25 cellular contexts compared by ENCODE assay signal in the genomic region with DNA sequence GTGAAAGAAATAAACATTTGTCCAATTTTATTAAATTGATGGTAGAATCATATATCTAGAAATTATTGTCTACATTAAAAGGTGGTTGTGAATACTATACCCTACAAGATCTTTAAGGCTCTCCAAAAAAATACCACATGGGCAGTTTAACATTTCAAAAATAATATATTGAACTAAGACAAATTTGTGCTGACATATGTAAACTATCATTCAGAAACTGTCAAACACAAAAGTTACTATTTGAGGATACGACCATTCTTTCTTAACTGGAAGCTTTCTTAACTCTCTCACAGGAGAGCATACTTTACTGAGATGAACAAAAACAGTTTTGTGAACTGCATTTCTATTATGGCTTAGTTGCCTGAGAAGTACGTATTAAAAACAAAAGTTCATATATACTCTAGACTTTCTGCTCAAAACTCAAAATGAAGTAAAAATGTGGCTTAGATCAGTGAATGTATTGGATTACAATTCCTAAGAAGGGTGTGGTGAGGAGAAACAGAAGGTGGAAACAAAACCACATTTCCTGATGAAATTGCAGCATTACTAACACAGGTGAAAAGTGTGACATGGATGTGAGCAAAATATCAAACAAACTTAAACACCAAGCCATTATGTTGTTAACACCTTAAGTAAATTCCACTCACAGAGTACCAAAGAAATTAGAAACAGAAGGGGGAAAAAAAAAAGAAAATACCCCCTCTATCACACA.
A peak's percentile ranks its signal among the peaks of the same experiment; 100 is the strongest.
DNase-seq lines count a peak whose midpoint lies in the region; ATAC-seq, FAIRE-seq and TF ChIP-seq lines count a peak whose summit lies in the region.
"Had no signal": no experiment of that assay in that cellular context is flagged by ENCODE, and none has a peak within 500 bp of the region (broad histone marks: within the 10 kb centered on the region; RNA-seq: fewer than 3 reads in every experiment).

No MANE protein-coding gene starts in this region.

- TF ChIP-seq CTCF in PC-9 (conservative IDR thresholded peaks at IDR 0.05), result no peak
- TF ChIP-seq CTCF in epithelial cell of esophagus (IDR thresholded peaks at IDR 0.05; ENCODE audit: insufficient read depth, low read depth, low read length, missing control alignments), result no peak
- no peak for TF ChIP-seq CTCF in osteocyte (IDR thresholded peaks at IDR 0.05)

- TF ChIP-seq POLR2A in H54 (IDR thresholded peaks at IDR 0.05; ENCODE audit: low read depth, low read length), result no peak

- H3K79me2 ChIP-seq in PC-9 (ENCODE audit: low read depth), result no peaks in the 10 kb centered on the region
- H3K79me2 ChIP-seq: parathyroid adenoma had no signal

- POLR2A ChIA-PET in PC-9 (lab: Charles Lee; ENCODE audit: unreplicated experiment), result no interaction called here

- H2AFZ ChIP-seq in PC-9, result no peak overlapping the region
- H2AFZ ChIP-seq: parathyroid adenoma had no signal

- ATAC-seq in GM19035 (IDR thresholded peaks at IDR 0.05; ENCODE audit: unreplicated experiment), result no peak
- no peak for ATAC-seq in GM18868 (IDR thresholded peaks at IDR 0.05; ENCODE audit: unreplicated experiment)
- ATAC-seq in HG02840 (IDR thresholded peaks at IDR 0.05; ENCODE audit: low FRiP score, unreplicated experiment), result no peak
- ATAC-seq: heart right ventricle, left ventricle myocardium superior had no signal

- H3K27ac ChIP-seq in PC-9, result peak overlapping the region; percentile 59
- H3K27ac ChIP-seq: heart right ventricle, parathyroid adenoma, transverse colon had no signal

- no peaks in the 10 kb centered on the region for H3K9me2 ChIP-seq in PC-9 (ENCODE audit: insufficient read depth)

- no peaks in the 10 kb centered on the region for H3K27me3 Mint-ChIP-seq in osteocyte (ENCODE audit: unreplicated experiment)
- H3K27me3 Mint-ChIP-seq: activated B cell treated with CpG ODN at 0.5 μM for 24 hours; activated naive CD4-positive, alpha-beta T cell treated with anti-CD3 and anti-CD28 coated beads, Interleukin-2, amount 50 U/mL, for 24 hours; CD4-positive, alpha-beta T cell had no signal

- CTCF ChIA-PET in PC-9 (lab: Charles Lee), result no interaction called here

- no TSS peak for BruUV-seq in PC-9 (replicated peaks; lab: Mats Ljungman, UMichigan)

- no peak overlapping the region for H3K4me3 Mint-ChIP-seq in osteocyte (ENCODE audit: unreplicated experiment)
- H3K4me3 Mint-ChIP-seq: activated B cell treated with CpG ODN at 0.5 μM for 24 hours; activated naive CD4-positive, alpha-beta T cell treated with anti-CD3 and anti-CD28 coated beads, Interleukin-2, amount 50 U/mL, for 24 hours; CD4-positive, alpha-beta T cell; nephron had no signal

- peaks cover 3% of the 10 kb centered on the region for H3K9me3 Mint-ChIP-seq in osteocyte (ENCODE audit: unreplicated experiment)
- H3K9me3 Mint-ChIP-seq: activated B cell treated with CpG ODN at 0.5 μM for 24 hours; activated naive CD4-positive, alpha-beta T cell treated with anti-CD3 and anti-CD28 coated beads, Interleukin-2, amount 50 U/mL, for 24 hours; CD4-positive, alpha-beta T cell had no signal

- no peaks in the 10 kb centered on the region for H3K36me3 ChIP-seq in PC-9 (ENCODE audit: low read depth)
- H3K36me3 ChIP-seq: heart right ventricle, transverse colon had no signal

- no peaks in the 10 kb centered on the region for H3K36me3 Mint-ChIP-seq in osteocyte (ENCODE audit: unreplicated experiment)
- H3K36me3 Mint-ChIP-seq: activated naive CD4-positive, alpha-beta T cell treated with anti-CD3 and anti-CD28 coated beads, Interleukin-2, amount 50 U/mL, for 24 hours had no signal

- peaks cover 9% of the 10 kb centered on the region; the same call in 1 of the 2 replicates for H3K9me3 ChIP-seq in PC-9 (ENCODE audit: insufficient read depth, low read depth)
- H3K9me3 ChIP-seq: heart right ventricle, transverse colon had no signal

- H3K27me3 ChIP-seq in PC-9 (ENCODE audit: insufficient read depth, low read depth), result no peaks in the 10 kb centered on the region
- H3K27me3 ChIP-seq: heart right ventricle, transverse colon had no signal

- H4K20me1 ChIP-seq in PC-9 (ENCODE audit: insufficient read depth), result no peaks in the 10 kb centered on the region

- H3K4me3 ChIP-seq in PC-9 (no peak overlapping the region), epithelial cell of esophagus (ENCODE audit: low read length) (no peak overlapping the region)
- H3K4me3 ChIP-seq: heart right ventricle, transverse colon had no signal

- FAIRE-seq in H54 (lab: Jason Lieb, UNC), result peak; percentile 50

- H3K27ac Mint-ChIP-seq in osteocyte (ENCODE audit: unreplicated experiment), result peak overlapping the region; percentile 60
- H3K27ac Mint-ChIP-seq: activated B cell treated with CpG ODN at 0.5 μM for 24 hours; activated naive CD4-positive, alpha-beta T cell treated with anti-CD3 and anti-CD28 coated beads, Interleukin-2, amount 50 U/mL, for 24 hours; CD4-positive, alpha-beta T cell had no signal

- peak overlapping the region; percentile 21 for H3K4me2 ChIP-seq in PC-9

- H3F3A ChIP-seq in PC-9 (ENCODE audit: insufficient read depth, low read depth), result no peaks in the 10 kb centered on the region

- H3K4me1 ChIP-seq in PC-9 (replicated peaks; ENCODE audit: insufficient read depth), result peaks cover 23% of the 10 kb centered on the region
- H3K4me1 ChIP-seq: heart right ventricle, parathyroid adenoma had no signal

- intact Hi-C loops in PC-9 (cut with micrococcal nuclease; ENCODE audit: unreplicated experiment), result loop anchor here (1.0 kb wide), 1 partner anchor 31 kb away; no protein-coding TSS in a partner anchor

- DNase-seq in H54 (ENCODE audit: insufficient read length, low spot score) (no peak), PC-9 (peak in 1 of 2 experiments; percentile 64), epithelial cell of esophagus (ENCODE audit: low read depth) (peak; percentile 81), osteocyte (ENCODE audit: extremely low spot score, unreplicated experiment) (no peak), pons (ENCODE audit: low spot score) (no peak)
- DNase-seq: activated B cell treated with CpG ODN at 0.5 μM for 24 hours; anterior cingulate cortex; caudate nucleus; CD4-positive, alpha-beta T cell; DMS153; foreskin fibroblast; heart right ventricle; left ventricle myocardium superior; NCI-H2029 treated with DMSO at 0.1 percent for 48 hours; NCI-H226; NCI-H774; Right ventricle myocardium superior; SW 1271; transverse colon had no signal

- H3K4me1 Mint-ChIP-seq in osteocyte (ENCODE audit: unreplicated experiment), result peaks cover 46% of the 10 kb centered on the region
- H3K4me1 Mint-ChIP-seq: activated B cell treated with CpG ODN at 0.5 μM for 24 hours, nephron had no signal
